ENCODE assay signal across 1 cellular context in the genomic region with DNA sequence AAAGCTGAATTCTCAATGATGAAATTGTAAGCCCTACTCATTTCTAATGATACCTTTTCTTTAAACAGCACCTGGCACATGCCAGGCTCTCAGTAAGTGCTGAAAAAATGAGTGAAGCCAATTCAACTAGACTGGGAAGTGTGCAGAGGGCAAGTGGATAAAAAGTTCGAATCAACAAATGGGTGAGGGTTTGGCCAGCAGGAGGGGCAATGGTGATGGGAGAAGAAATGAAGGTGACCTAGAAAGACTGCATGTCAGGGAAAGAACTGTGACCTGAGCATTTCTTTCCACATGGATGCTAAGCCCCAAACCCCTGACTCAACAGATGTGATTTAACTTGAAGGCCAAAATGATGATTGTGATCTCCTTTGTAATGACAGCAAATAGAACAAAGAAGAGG.
TF ChIP-seq lines count a peak whose summit lies in the region.

No MANE protein-coding gene starts in this region.

TF ChIP-seq in GM23338, 12 proteins besides CTCF, POLR2A, EP300 and RAD21 (continued from another document):
- TF ChIP-seq EZH2 (IDR thresholded peaks at IDR 0.05; ENCODE audit: low read depth, unreplicated experiment) (no peak), STAT1 (IDR thresholded peaks at IDR 0.05; ENCODE audit: unreplicated experiment) (no peak), NANOG (IDR thresholded peaks at IDR 0.05; ENCODE audit: borderline replicate concordance) (no peak), CREB1 (CRISPR knock-in tag; IDR thresholded peaks at IDR 0.05; ENCODE audit: low read depth) (no peak), JUNB (IDR thresholded peaks at IDR 0.05; ENCODE audit: unreplicated experiment) (no peak), ZNF114 (CRISPR knock-in tag; IDR thresholded peaks at IDR 0.05) (no peak), ZNF331 (CRISPR knock-in tag; IDR thresholded peaks at IDR 0.05; ENCODE audit: low read depth) (no peak), EZH2phosphoT487 (IDR thresholded peaks at IDR 0.05; ENCODE audit: unreplicated experiment) (no peak)
- TF ChIP-seq, protein P1, sequence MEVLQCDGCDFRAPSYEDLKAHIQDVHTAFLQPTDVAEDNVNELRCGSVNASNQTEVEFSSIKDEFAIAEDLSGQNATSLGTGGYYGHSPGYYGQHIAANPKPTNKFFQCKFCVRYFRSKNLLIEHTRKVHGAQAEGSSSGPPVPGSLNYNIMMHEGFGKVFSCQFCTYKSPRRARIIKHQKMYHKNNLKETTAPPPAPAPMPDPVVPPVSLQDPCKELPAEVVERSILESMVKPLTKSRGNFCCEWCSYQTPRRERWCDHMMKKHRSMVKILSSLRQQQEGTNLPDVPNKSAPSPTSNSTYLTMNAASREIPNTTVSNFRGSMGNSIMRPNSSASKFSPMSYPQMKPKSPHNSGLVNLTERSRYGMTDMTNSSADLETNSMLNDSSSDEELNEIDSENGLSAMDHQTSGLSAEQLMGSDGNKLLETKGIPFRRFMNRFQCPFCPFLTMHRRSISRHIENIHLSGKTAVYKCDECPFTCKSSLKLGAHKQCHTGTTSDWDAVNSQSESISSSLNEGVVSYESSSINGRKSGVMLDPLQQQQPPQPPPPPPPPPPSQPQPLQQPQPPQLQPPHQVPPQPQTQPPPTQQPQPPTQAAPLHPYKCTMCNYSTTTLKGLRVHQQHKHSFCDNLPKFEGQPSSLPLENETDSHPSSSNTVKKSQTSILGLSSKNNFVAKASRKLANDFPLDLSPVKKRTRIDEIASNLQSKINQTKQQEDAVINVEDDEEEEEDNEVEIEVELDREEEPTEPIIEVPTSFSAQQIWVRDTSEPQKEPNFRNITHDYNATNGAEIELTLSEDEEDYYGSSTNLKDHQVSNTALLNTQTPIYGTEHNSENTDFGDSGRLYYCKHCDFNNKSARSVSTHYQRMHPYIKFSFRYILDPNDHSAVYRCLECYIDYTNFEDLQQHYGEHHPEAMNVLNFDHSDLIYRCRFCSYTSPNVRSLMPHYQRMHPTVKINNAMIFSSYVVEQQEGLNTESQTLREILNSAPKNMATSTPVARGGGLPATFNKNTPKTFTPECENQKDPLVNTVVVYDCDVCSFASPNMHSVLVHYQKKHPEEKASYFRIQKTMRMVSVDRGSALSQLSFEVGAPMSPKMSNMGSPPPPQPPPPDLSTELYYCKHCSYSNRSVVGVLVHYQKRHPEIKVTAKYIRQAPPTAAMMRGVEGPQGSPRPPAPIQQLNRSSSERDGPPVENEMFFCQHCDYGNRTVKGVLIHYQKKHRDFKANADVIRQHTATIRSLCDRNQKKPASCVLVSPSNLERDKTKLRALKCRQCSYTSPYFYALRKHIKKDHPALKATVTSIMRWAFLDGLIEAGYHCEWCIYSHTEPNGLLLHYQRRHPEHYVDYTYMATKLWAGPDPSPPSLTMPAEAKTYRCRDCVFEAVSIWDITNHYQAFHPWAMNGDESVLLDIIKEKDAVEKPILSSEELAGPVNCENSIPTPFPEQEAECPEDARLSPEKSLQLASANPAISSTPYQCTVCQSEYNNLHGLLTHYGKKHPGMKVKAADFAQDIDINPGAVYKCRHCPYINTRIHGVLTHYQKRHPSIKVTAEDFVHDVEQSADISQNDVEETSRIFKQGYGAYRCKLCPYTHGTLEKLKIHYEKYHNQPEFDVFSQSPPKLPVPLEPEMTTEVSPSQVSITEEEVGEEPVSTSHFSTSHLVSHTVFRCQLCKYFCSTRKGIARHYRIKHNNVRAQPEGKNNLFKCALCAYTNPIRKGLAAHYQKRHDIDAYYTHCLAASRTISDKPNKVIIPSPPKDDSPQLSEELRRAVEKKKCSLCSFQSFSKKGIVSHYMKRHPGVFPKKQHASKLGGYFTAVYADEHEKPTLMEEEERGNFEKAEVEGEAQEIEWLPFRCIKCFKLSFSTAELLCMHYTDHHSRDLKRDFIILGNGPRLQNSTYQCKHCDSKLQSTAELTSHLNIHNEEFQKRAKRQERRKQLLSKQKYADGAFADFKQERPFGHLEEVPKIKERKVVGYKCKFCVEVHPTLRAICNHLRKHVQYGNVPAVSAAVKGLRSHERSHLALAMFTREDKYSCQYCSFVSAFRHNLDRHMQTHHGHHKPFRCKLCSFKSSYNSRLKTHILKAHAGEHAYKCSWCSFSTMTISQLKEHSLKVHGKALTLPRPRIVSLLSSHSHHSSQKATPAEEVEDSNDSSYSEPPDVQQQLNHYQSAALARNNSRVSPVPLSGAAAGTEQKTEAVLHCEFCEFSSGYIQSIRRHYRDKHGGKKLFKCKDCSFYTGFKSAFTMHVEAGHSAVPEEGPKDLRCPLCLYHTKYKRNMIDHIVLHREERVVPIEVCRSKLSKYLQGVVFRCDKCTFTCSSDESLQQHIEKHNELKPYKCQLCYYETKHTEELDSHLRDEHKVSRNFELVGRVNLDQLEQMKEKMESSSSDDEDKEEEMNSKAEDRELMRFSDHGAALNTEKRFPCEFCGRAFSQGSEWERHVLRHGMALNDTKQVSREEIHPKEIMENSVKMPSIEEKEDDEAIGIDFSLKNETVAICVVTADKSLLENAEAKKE (CRISPR knock-in tag; IDR thresholded peaks at IDR 0.05): no peak
- TF ChIP-seq, protein P2, sequence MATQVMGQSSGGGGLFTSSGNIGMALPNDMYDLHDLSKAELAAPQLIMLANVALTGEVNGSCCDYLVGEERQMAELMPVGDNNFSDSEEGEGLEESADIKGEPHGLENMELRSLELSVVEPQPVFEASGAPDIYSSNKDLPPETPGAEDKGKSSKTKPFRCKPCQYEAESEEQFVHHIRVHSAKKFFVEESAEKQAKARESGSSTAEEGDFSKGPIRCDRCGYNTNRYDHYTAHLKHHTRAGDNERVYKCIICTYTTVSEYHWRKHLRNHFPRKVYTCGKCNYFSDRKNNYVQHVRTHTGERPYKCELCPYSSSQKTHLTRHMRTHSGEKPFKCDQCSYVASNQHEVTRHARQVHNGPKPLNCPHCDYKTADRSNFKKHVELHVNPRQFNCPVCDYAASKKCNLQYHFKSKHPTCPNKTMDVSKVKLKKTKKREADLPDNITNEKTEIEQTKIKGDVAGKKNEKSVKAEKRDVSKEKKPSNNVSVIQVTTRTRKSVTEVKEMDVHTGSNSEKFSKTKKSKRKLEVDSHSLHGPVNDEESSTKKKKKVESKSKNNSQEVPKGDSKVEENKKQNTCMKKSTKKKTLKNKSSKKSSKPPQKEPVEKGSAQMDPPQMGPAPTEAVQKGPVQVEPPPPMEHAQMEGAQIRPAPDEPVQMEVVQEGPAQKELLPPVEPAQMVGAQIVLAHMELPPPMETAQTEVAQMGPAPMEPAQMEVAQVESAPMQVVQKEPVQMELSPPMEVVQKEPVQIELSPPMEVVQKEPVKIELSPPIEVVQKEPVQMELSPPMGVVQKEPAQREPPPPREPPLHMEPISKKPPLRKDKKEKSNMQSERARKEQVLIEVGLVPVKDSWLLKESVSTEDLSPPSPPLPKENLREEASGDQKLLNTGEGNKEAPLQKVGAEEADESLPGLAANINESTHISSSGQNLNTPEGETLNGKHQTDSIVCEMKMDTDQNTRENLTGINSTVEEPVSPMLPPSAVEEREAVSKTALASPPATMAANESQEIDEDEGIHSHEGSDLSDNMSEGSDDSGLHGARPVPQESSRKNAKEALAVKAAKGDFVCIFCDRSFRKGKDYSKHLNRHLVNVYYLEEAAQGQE (IDR thresholded peaks at IDR 0.05; ENCODE audit: unreplicated experiment): no peak
